ENCODE assay signal across 18 cellular contexts in the genomic region with DNA sequence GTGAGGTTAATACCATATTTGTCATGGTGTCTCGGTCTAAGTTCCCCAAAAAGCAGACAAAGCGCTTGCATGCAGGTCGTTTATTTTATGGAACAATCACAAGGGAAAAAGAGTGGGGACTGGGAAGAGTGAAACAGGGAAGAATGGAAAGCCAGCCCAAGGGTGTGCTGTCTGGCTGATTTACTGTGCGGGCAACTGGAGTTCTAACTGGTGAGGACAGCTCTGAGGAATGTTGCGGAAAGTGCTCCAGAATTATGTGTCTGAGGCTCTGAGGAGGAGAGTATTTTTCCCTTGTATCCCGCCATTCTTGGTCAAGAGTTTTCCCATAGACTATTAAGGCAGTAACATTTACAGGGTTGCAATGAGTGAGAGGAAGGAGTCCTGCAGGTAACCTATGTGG.
"Had no signal": no experiment of that assay in that cellular context is flagged by ENCODE, and none has a peak within 500 bp of the region (broad histone marks: within the 10 kb centered on the region; RNA-seq: fewer than 3 reads in every experiment).

No MANE protein-coding gene starts in this region.

- DNase-seq: cortex of kidney; dorsolateral prefrontal cortex; effector CD8-positive, alpha-beta T cell; gastrocnemius medialis; glutamatergic neuron; left ventricle myocardium inferior; lower lobe of right lung; naive B cell; sigmoid colon; stimulated activated CD4-positive, alpha-beta T cell treated with anti-CD3 and anti-CD28 coated beads, Interleukin-12 subunit alpha, Interleukin-12 subunit beta, amount 100 ng/mL, for 4 hours; stimulated activated naive CD4-positive, alpha-beta T cell; stomach; substantia nigra; transverse colon had no signal

- H3K27ac Mint-ChIP-seq: memory B cell had no signal

- H3K9me3 ChIP-seq: gastrocnemius medialis, lower lobe of right lung, right atrium auricular region, sigmoid colon, stomach, thoracic aorta, transverse colon had no signal

- H3K36me3 ChIP-seq: gastrocnemius medialis, left ventricle myocardium inferior, lower lobe of right lung, right atrium auricular region, sigmoid colon, stomach, thoracic aorta, transverse colon had no signal

- ATAC-seq: gastrocnemius medialis, lower lobe of right lung had no signal

- H3K9me3 Mint-ChIP-seq: memory B cell had no signal

- H3K36me3 Mint-ChIP-seq: memory B cell, naive B cell had no signal

- H3K4me3 ChIP-seq: dorsolateral prefrontal cortex, gastrocnemius medialis, left ventricle myocardium inferior, lower lobe of right lung, right atrium auricular region, sigmoid colon, skin epidermis, stomach, thoracic aorta, transverse colon had no signal

- H3K4me1 ChIP-seq: gastrocnemius medialis, left ventricle myocardium inferior, lower lobe of right lung, right atrium auricular region, stomach, transverse colon had no signal

- H3K27ac ChIP-seq: dorsolateral prefrontal cortex, gastrocnemius medialis, left ventricle myocardium inferior, lower lobe of right lung, right atrium auricular region, skin epidermis, stomach, thoracic aorta, transverse colon had no signal

- H3K27me3 Mint-ChIP-seq: memory B cell, naive B cell had no signal

- H3K4me1 Mint-ChIP-seq: memory B cell, naive B cell had no signal

- H3K27me3 ChIP-seq: dorsolateral prefrontal cortex, gastrocnemius medialis, right atrium auricular region, sigmoid colon, stomach, transverse colon had no signal

- H3K4me3 Mint-ChIP-seq: memory B cell, naive B cell had no signal
